In genomic region chr4:101833455-101833854, GRCh38 we compare ENCODE assay signal across 14 cellular contexts.
"Had no signal": no experiment of that assay in that cellular context is flagged by ENCODE, and none has a peak within 500 bp of the region (broad histone marks: within the 10 kb centered on the region; RNA-seq: fewer than 3 reads in every experiment).

No MANE protein-coding gene starts in this region.

- H3K4me3 Mint-ChIP-seq: T-helper 2 cell treated with Interferon-gamma antibody and Interleukin-4, amounts not matched to agents 5 μg/mL and 100 μg/mL, for 36 hours had no signal

- DNase-seq: activated CD4-positive, alpha-beta T cell treated with anti-CD3 and anti-CD28 coated beads for 48 hours; activated naive CD4-positive, alpha-beta T cell treated with Interleukin-2 at 50 U/mL for 16 hours; effector CD4-positive, alpha-beta T cell; foreskin melanocyte; head of caudate nucleus; pancreas; stimulated activated CD4-positive, alpha-beta T cell treated with anti-CD3 and anti-CD28 coated beads, Interleukin-15, amount 100 ng/mL, for 24 hours; stimulated activated CD4-positive, alpha-beta T cell treated with anti-CD3 and anti-CD28 coated beads, Interleukin-4, amount 100 ng/mL, for 24 hours; stomach; WERI-Rb-1 had no signal

- H3K27me3 ChIP-seq: cardiac muscle cell, pancreas, stomach had no signal

- H3K9me3 Mint-ChIP-seq: T-helper 2 cell treated with Interferon-gamma antibody and Interleukin-4, amounts not matched to agents 5 μg/mL and 100 μg/mL, for 36 hours had no signal

- H3K27ac ChIP-seq: cardiac muscle cell, pancreas, stomach, WERI-Rb-1 had no signal

- H3K9me3 ChIP-seq: pancreas, stomach had no signal

- H3K36me3 ChIP-seq: cardiac muscle cell, pancreas, stomach, WERI-Rb-1 had no signal

- FAIRE-seq: endothelial cell of umbilical vein, pancreas, urothelium cell line had no signal

- H3K27ac Mint-ChIP-seq: T-helper 2 cell treated with Interferon-gamma antibody and Interleukin-4, amounts not matched to agents 5 μg/mL and 100 μg/mL, for 36 hours had no signal

- H3K4me3 ChIP-seq: cardiac muscle cell, pancreas, stomach had no signal
